In genomic region chr4:36236159-36236558, GRCh38 we compare ENCODE assay signal across 37 cellular contexts. TPM values are rescaled to one million over a fixed set of nuclear protein-coding genes. Genes with fewer than 3 reads are reported as not detected.
"Had no signal": no experiment of that assay in that cellular context is flagged by ENCODE, and none has a peak within 500 bp of the region (broad histone marks: within the 10 kb centered on the region; RNA-seq: fewer than 3 reads in every experiment).

No MANE protein-coding gene starts in this region.

- H3K4me2 ChIP-seq: SK-N-SH had no signal

- H3K9me3 ChIP-seq: adrenal gland, body of pancreas, breast epithelium, Peyer's patch, SJSA1, SK-N-SH had no signal

- H3K27ac ChIP-seq: adrenal gland, body of pancreas, breast epithelium, Peyer's patch, SJSA1 had no signal

- DNase-seq: activated CD4-positive, alpha-beta T cell treated with anti-CD3 and anti-CD28 coated beads for 36 hours; activated CD4-positive, alpha-beta T cell treated with anti-CD3 and anti-CD28 coated beads, Interleukin-2, amount 10 ng/mL, durations not matched to agents 7 days and 5 days; activated CD4-positive, alpha-beta T cell treated with anti-CD3 and anti-CD28 coated beads, Interleukin-2, amount 50 U/mL, for 48 hours; activated CD8-positive, alpha-beta memory T cell treated with anti-CD3 and anti-CD28 coated beads for 24 hours; activated CD8-positive, alpha-beta memory T cell treated with anti-CD3 and anti-CD28 coated beads, Interleukin-2, amount 10 ng/mL, durations not matched to agents 7 days and 5 days; activated CD8-positive, alpha-beta memory T cell treated with anti-CD3 and anti-CD28 coated beads, Interleukin-2, amount 50 U/mL, for 48 hours; activated effector memory CD4-positive, alpha-beta T cell treated with anti-CD3 and anti-CD28 coated beads, Interleukin-2, amount 50 U/mL, for 16 hours; activated naive CD4-positive, alpha-beta T cell; activated naive CD4-positive, alpha-beta T cell treated with anti-CD3 and anti-CD28 coated beads, Interleukin-2, amount 50 U/mL, for 16 hours; activated naive CD8-positive, alpha-beta T cell treated with anti-CD3 and anti-CD28 coated beads, Interleukin-2, amount 10 ng/mL, durations not matched to agents 7 days and 5 days; activated T-cell treated with anti-CD3 and anti-CD28 coated beads, Interleukin-2, amount 50 U/mL, for 48 hours; adrenal gland; body of pancreas; MM.1S; MV-4-11; NCI-H1092; NCI-H1436 treated with DMSO at 0.1 percent for 48 hours; NCI-H187; NCI-H2029 treated with DMSO at 0.1 percent for 48 hours; NCI-H2107; NCI-H2171; NCI-H510A; NCI-H526; NCI-H748 treated with DMSO at 0.1 percent for 48 hours; NK-92 treated with Interleukin-12 subunit alpha and Interleukin-12 subunit beta, amount 100 ng/mL, for 24 hours; PC-3; Peyer's patch; RPMI8226; SHP77 treated with DMSO at 0.1 percent for 48 hours; SK-N-SH had no signal

- H3K36me3 ChIP-seq: adrenal gland, breast epithelium, Peyer's patch, SJSA1 had no signal

- FAIRE-seq: astrocyte, TTC549 had no signal

- H3K9ac ChIP-seq: SK-N-SH had no signal

- H3K27me3 ChIP-seq: adrenal gland, body of pancreas, breast epithelium, Peyer's patch, SJSA1 had no signal

- H3K4me1 ChIP-seq: adrenal gland, breast epithelium, SJSA1 had no signal

- ATAC-seq: activated CD4-positive, CD25-positive, alpha-beta regulatory T cell treated with anti-CD3 and anti-CD28 coated beads, Interleukin-2, amount 50 U/mL, for 24 hours; activated CD8-positive, alpha-beta memory T cell treated with anti-CD3 and anti-CD28 coated beads, Interleukin-2, amount 10 ng/mL, durations not matched to agents 7 days and 5 days; body of pancreas had no signal

- H3K4me3 ChIP-seq: adrenal gland, body of pancreas, breast epithelium, Peyer's patch, SJSA1 had no signal

RNA-seq across cellular contexts. Expression of gene ARAP2, which starts 8.2 kb away (rescaled TPM):
- total RNA-seq: LHCN-M2 had no signal
- polyA plus RNA-seq: SK-N-SH had no signal

RNA-seq across cellular contexts. Expression of gene DTHD1, which starts 45.3 kb away (rescaled TPM):
- total RNA-seq: astrocyte, LHCN-M2, PC-3, SJSA1, WTC11 had no signal
- polyA plus RNA-seq: SK-N-SH had no signal
